10 cellular contexts compared by ENCODE assay signal in the genomic region with DNA sequence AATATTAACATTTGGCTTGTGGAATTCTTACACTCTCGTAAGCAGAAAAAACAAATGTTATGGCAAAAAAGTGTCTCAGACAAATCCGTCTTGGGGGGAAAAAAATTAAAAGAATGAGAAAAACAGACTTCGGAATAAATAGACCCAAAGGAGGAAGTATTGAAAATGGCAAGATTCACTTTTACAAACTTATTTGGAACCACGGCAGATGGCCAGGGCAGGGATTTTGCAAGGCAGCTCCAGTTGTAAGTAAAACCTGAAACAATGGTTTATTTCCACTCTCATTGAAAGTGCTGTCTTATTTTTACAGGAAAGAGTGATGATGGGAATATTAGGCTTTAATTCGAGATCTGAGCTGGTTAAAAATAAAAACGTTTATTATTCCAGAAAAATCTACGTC. TPM values are rescaled to one million over a fixed set of nuclear protein-coding genes. Genes with fewer than 3 reads are reported as not detected.
DNase-seq lines count a peak whose midpoint lies in the region; ATAC-seq and TF ChIP-seq lines count a peak whose summit lies in the region.
"Had no signal": no experiment of that assay in that cellular context is flagged by ENCODE, and none has a peak within 500 bp of the region (broad histone marks: within the 10 kb centered on the region; RNA-seq: fewer than 3 reads in every experiment).

No MANE protein-coding gene starts in this region.

- intact Hi-C loops in activated CD4-positive, alpha-beta T cell treated with anti-CD3 and anti-CD28 coated beads for 36 hours (cut with DNase I, micrococcal nuclease), result loop anchor here (2.0 to 5.0 kb wide), 6 partner anchors 459 to 1344 kb away; partner anchors contain the start of gene MAP3K8 (in 1 of the 2)

- H3K36me3 Mint-ChIP-seq in activated CD4-positive, alpha-beta T cell treated with anti-CD3 and anti-CD28 coated beads for 36 hours (ENCODE audit: low read depth), result no peaks in the 10 kb centered on the region
- H3K36me3 Mint-ChIP-seq in WTC11, result no peaks in the 10 kb centered on the region

- peaks cover 10% of the 10 kb centered on the region for H3K79me2 ChIP-seq in hepatocyte

- no peak for DNase-seq in activated CD4-positive, alpha-beta T cell treated with anti-CD3 and anti-CD28 coated beads for 36 hours
- DNase-seq in activated CD4-positive, alpha-beta T cell treated with anti-CD3 and anti-CD28 coated beads, Interleukin-2, amount 50 U/mL, for 4 hours, result no peak
- no peak for DNase-seq in WTC11 (ENCODE audit: low spot score)
- no peak for DNase-seq in hepatocyte (ENCODE audit: low spot score)
- DNase-seq in suprapubic skin (ENCODE audit: low spot score in 2 of 2), result no peak
- no peak for DNase-seq in NCI-H2196 treated with DMSO at 0.1 percent for 48 hours (lab: John Stamatoyannopoulos, UW; ENCODE audit: unreplicated experiment)
- DNase-seq in SHP77 treated with DMSO at 0.1 percent for 48 hours (lab: John Stamatoyannopoulos, UW), result no peak
- DNase-seq: effector CD8-positive, alpha-beta T cell; NCI-H748 treated with DMSO at 0.1 percent for 48 hours had no signal

- H3K27ac Mint-ChIP-seq in activated CD4-positive, alpha-beta T cell treated with anti-CD3 and anti-CD28 coated beads for 36 hours, result no peak overlapping the region
- H3K27ac Mint-ChIP-seq in WTC11, result no peak overlapping the region

- POLR2A ChIA-PET in activated CD4-positive, alpha-beta T cell treated with anti-CD3 and anti-CD28 coated beads for 36 hours (lab: Charles Lee), result no interaction called here
- POLR2A ChIA-PET in WTC11 (lab: Charles Lee), result no interaction called here

- H3K4me3 ChIP-seq in hepatocyte, result peak overlapping the region; percentile 41
- H3K4me3 ChIP-seq in suprapubic skin, result peak overlapping the region; percentile 62

- H3K4me1 ChIP-seq in hepatocyte (ENCODE audit: insufficient read depth) (peaks cover 20% of the 10 kb centered on the region), suprapubic skin (peaks cover 39% of the 10 kb centered on the region)

- peak overlapping the region; percentile 96 for H2AFZ ChIP-seq in hepatocyte

- H3K36me3 ChIP-seq in hepatocyte (replicated peaks; ENCODE audit: insufficient read depth, low read depth) (no peaks in the 10 kb centered on the region), suprapubic skin (no peaks in the 10 kb centered on the region)

- peak overlapping the region; percentile 81 for H3K4me3 Mint-ChIP-seq in activated CD4-positive, alpha-beta T cell treated with anti-CD3 and anti-CD28 coated beads for 36 hours
- peak overlapping the region; percentile 72 for H3K4me3 Mint-ChIP-seq in WTC11

- no peak for TF ChIP-seq EP300 in suprapubic skin (IDR thresholded peaks at IDR 0.05)

- H4K20me1 ChIP-seq in hepatocyte (ENCODE audit: insufficient read depth, poor library complexity, severe bottlenecking), result no peaks in the 10 kb centered on the region

- H3K9me3 ChIP-seq in hepatocyte (ENCODE audit: low read depth) (no peaks in the 10 kb centered on the region), suprapubic skin (no peaks in the 10 kb centered on the region)

- no peak for TF ChIP-seq CTCF in WTC11 (IDR thresholded peaks at IDR 0.05)
- TF ChIP-seq CTCF in hepatocyte (IDR thresholded peaks at IDR 0.05; ENCODE audit: poor library complexity), result no peak
- no peak for TF ChIP-seq CTCF in suprapubic skin (IDR thresholded peaks at IDR 0.05)

- no peaks in the 10 kb centered on the region for H3K27me3 ChIP-seq in hepatocyte
- no peaks in the 10 kb centered on the region for H3K27me3 ChIP-seq in suprapubic skin

- no peaks in the 10 kb centered on the region for H3K27me3 Mint-ChIP-seq in activated CD4-positive, alpha-beta T cell treated with anti-CD3 and anti-CD28 coated beads for 36 hours
- peaks cover 39% of the 10 kb centered on the region for H3K27me3 Mint-ChIP-seq in WTC11 (ENCODE audit: low read depth)

- H3K4me2 ChIP-seq in hepatocyte, result peak overlapping the region; percentile 91

- CTCF ChIA-PET in activated CD4-positive, alpha-beta T cell treated with anti-CD3 and anti-CD28 coated beads for 36 hours (lab: Charles Lee), result no interaction called here
- CTCF ChIA-PET in WTC11 (lab: Charles Lee), result no interaction called here

- no peak for ATAC-seq in activated CD4-positive, alpha-beta T cell treated with anti-CD3 and anti-CD28 coated beads for 36 hours
- ATAC-seq in WTC11, result no peak
- no peak for ATAC-seq in HG02610 (IDR thresholded peaks at IDR 0.05; ENCODE audit: unreplicated experiment)

- TF ChIP-seq POLR2A in suprapubic skin (IDR thresholded peaks at IDR 0.05), result no peak

- H3K27ac ChIP-seq in hepatocyte, result peak overlapping the region; percentile 99
- H3K27ac ChIP-seq in suprapubic skin, result peak overlapping the region; percentile 99

- no peaks in the 10 kb centered on the region for H3K9me2 ChIP-seq in hepatocyte (replicated peaks; ENCODE audit: insufficient read depth)

- H3K4me1 Mint-ChIP-seq in activated CD4-positive, alpha-beta T cell treated with anti-CD3 and anti-CD28 coated beads for 36 hours, result peaks cover 19% of the 10 kb centered on the region
- peaks cover 56% of the 10 kb centered on the region for H3K4me1 Mint-ChIP-seq in WTC11

- 92% methylated on average over 7 of the region's 7 CpGs for WGBS in hepatocyte (ENCODE audit: low lambda C conversion rate, missing lambda C conversion rate)
- 61% methylated on average over 7 of the region's 7 CpGs for WGBS in suprapubic skin

- no peaks in the 10 kb centered on the region for H3K9me3 Mint-ChIP-seq in activated CD4-positive, alpha-beta T cell treated with anti-CD3 and anti-CD28 coated beads for 36 hours (ENCODE audit: low read depth)
- 0 out of 2 replicates have a peak, but pooled peaks cover 4% of the 10 kb centered on the region for H3K9me3 Mint-ChIP-seq in WTC11

TF ChIP-seq in WTC11, 78 proteins besides CTCF, POLR2A, EP300 and RAD21 (continues in another document):
- no peak for TF ChIP-seq NR2C2 (CRISPR knock-in tag; IDR thresholded peaks at IDR 0.05)
- TF ChIP-seq, protein P1, sequence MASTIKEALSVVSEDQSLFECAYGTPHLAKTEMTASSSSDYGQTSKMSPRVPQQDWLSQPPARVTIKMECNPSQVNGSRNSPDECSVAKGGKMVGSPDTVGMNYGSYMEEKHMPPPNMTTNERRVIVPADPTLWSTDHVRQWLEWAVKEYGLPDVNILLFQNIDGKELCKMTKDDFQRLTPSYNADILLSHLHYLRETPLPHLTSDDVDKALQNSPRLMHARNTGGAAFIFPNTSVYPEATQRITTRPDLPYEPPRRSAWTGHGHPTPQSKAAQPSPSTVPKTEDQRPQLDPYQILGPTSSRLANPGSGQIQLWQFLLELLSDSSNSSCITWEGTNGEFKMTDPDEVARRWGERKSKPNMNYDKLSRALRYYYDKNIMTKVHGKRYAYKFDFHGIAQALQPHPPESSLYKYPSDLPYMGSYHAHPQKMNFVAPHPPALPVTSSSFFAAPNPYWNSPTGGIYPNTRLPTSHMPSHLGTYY (CRISPR knock-in tag; IDR thresholded peaks at IDR 0.05), result no peak
- TF ChIP-seq TCF7 (CRISPR knock-in tag; IDR thresholded peaks at IDR 0.05; ENCODE audit: low read depth), result no peak
- no peak for TF ChIP-seq AFF4 (CRISPR knock-in tag; IDR thresholded peaks at IDR 0.05; ENCODE audit: borderline replicate concordance)
- no peak for TF ChIP-seq TEAD1 (CRISPR knock-in tag; IDR thresholded peaks at IDR 0.05)

RNA-seq across cellular contexts. Expression of gene ZNF438, which starts 1.5 kb away (rescaled TPM):
- 1 to 10 TPM; 3.1 to 3.7 TPM for total RNA-seq in activated CD4-positive, alpha-beta T cell treated with anti-CD3 and anti-CD28 coated beads for 36 hours
- total RNA-seq in WTC11 (2021) (1.6 to 1.9 TPM (median 1.6 TPM) in 3 replicates), hepatocyte (3.2 and 5.0 TPM in 2 replicates), suprapubic skin (10 to 100 TPM in 1 of 4 donors, 1 to 10 TPM in 3; 6.1 to 14.1 (median 7.1) TPM)
- polyA plus RNA-seq in hepatocyte, result 2.3 and 3.8 TPM in 2 replicates
